ENCODE assay signal across 23 cellular contexts in the genomic region with DNA sequence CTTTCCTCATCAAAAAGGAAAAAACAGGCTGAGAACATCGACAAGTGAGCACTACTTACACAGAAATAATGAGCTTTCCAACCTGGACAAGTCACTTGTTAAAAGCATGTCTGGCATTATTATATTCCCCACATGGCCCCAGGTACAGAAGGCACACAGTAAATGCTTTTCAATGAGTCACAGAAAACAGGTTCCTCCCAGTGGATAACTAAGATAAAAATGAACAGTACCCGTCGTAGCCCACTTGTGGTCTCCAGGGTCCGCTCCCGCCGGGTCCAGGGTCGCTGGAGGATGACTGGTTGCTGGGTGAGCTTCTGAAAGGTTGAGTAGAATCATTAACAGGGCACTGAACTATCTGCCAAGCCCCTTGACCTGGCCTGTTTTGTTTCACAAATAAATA.
"Had no signal": no experiment of that assay in that cellular context is flagged by ENCODE, and none has a peak within 500 bp of the region (broad histone marks: within the 10 kb centered on the region; RNA-seq: fewer than 3 reads in every experiment).

No MANE protein-coding gene starts in this region.

- H3K4me3 ChIP-seq: breast epithelium, colonic mucosa, dorsolateral prefrontal cortex, esophagus muscularis mucosa, gastrocnemius medialis, left lung, lung, thoracic aorta, upper lobe of right lung had no signal

- ATAC-seq: activated T-cell treated with anti-CD3 and anti-CD28 coated beads, Interleukin-2, amount 50 U/mL, for 4 hours; effector memory CD8-positive, alpha-beta T cell; gastrocnemius medialis; left lung; natural killer cell; upper lobe of right lung had no signal

- H3K36me3 ChIP-seq: breast epithelium had no signal

- H3K27ac Mint-ChIP-seq: activated naive CD8-positive, alpha-beta T cell treated with anti-CD3 and anti-CD28 coated beads for 36 hours; effector memory CD8-positive, alpha-beta T cell; natural killer cell; WTC11 had no signal

- H3K9me3 Mint-ChIP-seq: activated naive CD8-positive, alpha-beta T cell treated with anti-CD3 and anti-CD28 coated beads for 36 hours; activated T-cell treated with anti-CD3 and anti-CD28 coated beads, Interleukin-2, amount 50 U/mL, for 4 hours; effector memory CD8-positive, alpha-beta T cell; natural killer cell; WTC11 had no signal

- H3K4me1 ChIP-seq: breast epithelium, colonic mucosa, gastrocnemius medialis, left lung, upper lobe of right lung had no signal

- H3K9me3 ChIP-seq: breast epithelium, colonic mucosa, esophagus muscularis mucosa, gastrocnemius medialis, left lung, thoracic aorta, upper lobe of right lung had no signal

- H3K36me3 Mint-ChIP-seq: activated naive CD8-positive, alpha-beta T cell treated with anti-CD3 and anti-CD28 coated beads for 36 hours; natural killer cell; WTC11 had no signal

- H3K4me3 Mint-ChIP-seq: activated naive CD8-positive, alpha-beta T cell treated with anti-CD3 and anti-CD28 coated beads for 36 hours; activated T-cell treated with anti-CD3 and anti-CD28 coated beads, Interleukin-2, amount 50 U/mL, for 4 hours; effector memory CD8-positive, alpha-beta T cell; natural killer cell; WTC11 had no signal

- H3K4me1 Mint-ChIP-seq: natural killer cell had no signal

- DNase-seq: activated CD4-positive, alpha-beta T cell treated with anti-CD3 and anti-CD28 coated beads, Interleukin-2, amount 50 U/mL, for 48 hours; activated CD8-positive, alpha-beta memory T cell treated with anti-CD3 and anti-CD28 coated beads, Interleukin-2, amount 50 U/mL, for 48 hours; activated naive CD4-positive, alpha-beta T cell treated with Interleukin-2 at 50 U/mL for 16 hours; activated naive CD8-positive, alpha-beta T cell treated with anti-CD3 and anti-CD28 coated beads for 36 hours; activated T-cell treated with anti-CD3 and anti-CD28 coated beads, Interleukin-2, amount 50 U/mL, for 4 hours; colonic mucosa; dorsolateral prefrontal cortex; effector memory CD8-positive, alpha-beta T cell; gastrocnemius medialis; head of caudate nucleus; hypothalamus; left lung; natural killer cell; stimulated activated CD4-positive, alpha-beta T cell treated with anti-CD3 and anti-CD28 coated beads, Interleukin-4, amount 100 ng/mL, for 24 hours; stimulated activated naive CD4-positive, alpha-beta T cell treated with Interleukin-2 at 50 U/mL for 16 hours; T1000; upper lobe of right lung had no signal

- H3K27me3 ChIP-seq: breast epithelium, colonic mucosa, dorsolateral prefrontal cortex, esophagus muscularis mucosa, gastrocnemius medialis, left lung, upper lobe of right lung had no signal

- H3K27ac ChIP-seq: breast epithelium, colonic mucosa, dorsolateral prefrontal cortex, esophagus muscularis mucosa, gastrocnemius medialis, left lung, thoracic aorta, upper lobe of right lung had no signal

- H3K27me3 Mint-ChIP-seq: activated naive CD8-positive, alpha-beta T cell treated with anti-CD3 and anti-CD28 coated beads for 36 hours; effector memory CD8-positive, alpha-beta T cell had no signal

- FAIRE-seq: endothelial cell of umbilical vein had no signal
